1 cellular context compared by ENCODE assay signal in genomic region chr11:117815262-117815803, GRCh38.
TF ChIP-seq lines count a peak whose summit lies in the region.

No MANE protein-coding gene starts in this region.

TF ChIP-seq in K562, 482 proteins besides CTCF, POLR2A, EP300 and RAD21:
- TF ChIP-seq ZNF592 (IDR thresholded peaks at IDR 0.05) (no peak), NEUROD1 (IDR thresholded peaks at IDR 0.05; ENCODE audit: borderline replicate concordance, low read depth, low read length, partially characterized antibody) (no peak), ZFP36 (IDR thresholded peaks at IDR 0.05; ENCODE audit: low read depth, low read length, partially characterized antibody) (peak; percentile 32), POLR2G (IDR thresholded peaks at IDR 0.05; ENCODE audit: low read depth, low read length) (no peak), RFX1 (IDR thresholded peaks at IDR 0.05) (no peak), RBM15 (IDR thresholded peaks at IDR 0.05; ENCODE audit: insufficient read depth, low read length) (no peak), ZNF274 (IDR thresholded peaks at IDR 0.05; ENCODE audit: borderline replicate concordance, low read depth, low read length) (no peak), CAMTA2 (CRISPR knock-in tag; conservative IDR thresholded peaks at IDR 0.05) (no peak), HMGXB4 (CRISPR knock-in tag; IDR thresholded peaks at IDR 0.05) (no peak), KLF13 (tag; IDR thresholded peaks at IDR 0.05; ENCODE audit: borderline replicate concordance, low read depth) (no peak), ELF1 (tag; IDR thresholded peaks at IDR 0.05) (no peak), RBFOX2 (IDR thresholded peaks at IDR 0.05; ENCODE audit: low read depth, low read length) (no peak), ZBTB34 (CRISPR knock-in tag; IDR thresholded peaks at IDR 0.05) (no peak), CREB5 (CRISPR knock-in tag; IDR thresholded peaks at IDR 0.05) (no peak), KAT2B (IDR thresholded peaks at IDR 0.05; ENCODE audit: low read depth, low read length) (no peak), KDM4B (IDR thresholded peaks at IDR 0.05; ENCODE audit: borderline replicate concordance in 2 of 2, low read depth in 1 of 2) (no peak), ZBTB11 (CRISPR knock-in tag; IDR thresholded peaks at IDR 0.05) (0 out of 6 replicates have a peak, but pooled peaks of 1 of the 3 experiments have one; percentile 26)
- TF ChIP-seq, protein P1, sequence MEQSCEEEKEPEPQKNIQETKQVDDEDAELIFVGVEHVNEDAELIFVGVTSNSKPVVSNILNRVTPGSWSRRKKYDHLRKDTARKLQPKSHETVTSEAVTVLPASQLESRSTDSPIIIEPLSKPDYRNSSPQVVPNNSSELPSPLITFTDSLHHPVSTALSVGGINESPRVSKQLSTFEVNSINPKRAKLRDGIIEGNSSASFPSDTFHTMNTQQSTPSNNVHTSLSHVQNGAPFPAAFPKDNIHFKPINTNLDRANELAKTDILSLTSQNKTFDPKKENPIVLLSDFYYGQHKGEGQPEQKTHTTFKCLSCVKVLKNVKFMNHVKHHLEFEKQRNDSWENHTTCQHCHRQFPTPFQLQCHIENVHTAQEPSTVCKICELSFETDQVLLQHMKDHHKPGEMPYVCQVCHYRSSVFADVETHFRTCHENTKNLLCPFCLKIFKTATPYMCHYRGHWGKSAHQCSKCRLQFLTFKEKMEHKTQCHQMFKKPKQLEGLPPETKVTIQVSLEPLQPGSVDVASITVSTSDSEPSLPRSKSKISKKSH (CRISPR knock-in tag; IDR thresholded peaks at IDR 0.05): no peak
- TF ChIP-seq, protein P2, sequence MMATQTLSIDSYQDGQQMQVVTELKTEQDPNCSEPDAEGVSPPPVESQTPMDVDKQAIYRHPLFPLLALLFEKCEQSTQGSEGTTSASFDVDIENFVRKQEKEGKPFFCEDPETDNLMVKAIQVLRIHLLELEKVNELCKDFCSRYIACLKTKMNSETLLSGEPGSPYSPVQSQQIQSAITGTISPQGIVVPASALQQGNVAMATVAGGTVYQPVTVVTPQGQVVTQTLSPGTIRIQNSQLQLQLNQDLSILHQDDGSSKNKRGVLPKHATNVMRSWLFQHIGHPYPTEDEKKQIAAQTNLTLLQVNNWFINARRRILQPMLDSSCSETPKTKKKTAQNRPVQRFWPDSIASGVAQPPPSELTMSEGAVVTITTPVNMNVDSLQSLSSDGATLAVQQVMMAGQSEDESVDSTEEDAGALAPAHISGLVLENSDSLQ (IDR thresholded peaks at IDR 0.05): peak; percentile 52; the same call in 1 of the 2 replicates
- TF ChIP-seq, protein P3, sequence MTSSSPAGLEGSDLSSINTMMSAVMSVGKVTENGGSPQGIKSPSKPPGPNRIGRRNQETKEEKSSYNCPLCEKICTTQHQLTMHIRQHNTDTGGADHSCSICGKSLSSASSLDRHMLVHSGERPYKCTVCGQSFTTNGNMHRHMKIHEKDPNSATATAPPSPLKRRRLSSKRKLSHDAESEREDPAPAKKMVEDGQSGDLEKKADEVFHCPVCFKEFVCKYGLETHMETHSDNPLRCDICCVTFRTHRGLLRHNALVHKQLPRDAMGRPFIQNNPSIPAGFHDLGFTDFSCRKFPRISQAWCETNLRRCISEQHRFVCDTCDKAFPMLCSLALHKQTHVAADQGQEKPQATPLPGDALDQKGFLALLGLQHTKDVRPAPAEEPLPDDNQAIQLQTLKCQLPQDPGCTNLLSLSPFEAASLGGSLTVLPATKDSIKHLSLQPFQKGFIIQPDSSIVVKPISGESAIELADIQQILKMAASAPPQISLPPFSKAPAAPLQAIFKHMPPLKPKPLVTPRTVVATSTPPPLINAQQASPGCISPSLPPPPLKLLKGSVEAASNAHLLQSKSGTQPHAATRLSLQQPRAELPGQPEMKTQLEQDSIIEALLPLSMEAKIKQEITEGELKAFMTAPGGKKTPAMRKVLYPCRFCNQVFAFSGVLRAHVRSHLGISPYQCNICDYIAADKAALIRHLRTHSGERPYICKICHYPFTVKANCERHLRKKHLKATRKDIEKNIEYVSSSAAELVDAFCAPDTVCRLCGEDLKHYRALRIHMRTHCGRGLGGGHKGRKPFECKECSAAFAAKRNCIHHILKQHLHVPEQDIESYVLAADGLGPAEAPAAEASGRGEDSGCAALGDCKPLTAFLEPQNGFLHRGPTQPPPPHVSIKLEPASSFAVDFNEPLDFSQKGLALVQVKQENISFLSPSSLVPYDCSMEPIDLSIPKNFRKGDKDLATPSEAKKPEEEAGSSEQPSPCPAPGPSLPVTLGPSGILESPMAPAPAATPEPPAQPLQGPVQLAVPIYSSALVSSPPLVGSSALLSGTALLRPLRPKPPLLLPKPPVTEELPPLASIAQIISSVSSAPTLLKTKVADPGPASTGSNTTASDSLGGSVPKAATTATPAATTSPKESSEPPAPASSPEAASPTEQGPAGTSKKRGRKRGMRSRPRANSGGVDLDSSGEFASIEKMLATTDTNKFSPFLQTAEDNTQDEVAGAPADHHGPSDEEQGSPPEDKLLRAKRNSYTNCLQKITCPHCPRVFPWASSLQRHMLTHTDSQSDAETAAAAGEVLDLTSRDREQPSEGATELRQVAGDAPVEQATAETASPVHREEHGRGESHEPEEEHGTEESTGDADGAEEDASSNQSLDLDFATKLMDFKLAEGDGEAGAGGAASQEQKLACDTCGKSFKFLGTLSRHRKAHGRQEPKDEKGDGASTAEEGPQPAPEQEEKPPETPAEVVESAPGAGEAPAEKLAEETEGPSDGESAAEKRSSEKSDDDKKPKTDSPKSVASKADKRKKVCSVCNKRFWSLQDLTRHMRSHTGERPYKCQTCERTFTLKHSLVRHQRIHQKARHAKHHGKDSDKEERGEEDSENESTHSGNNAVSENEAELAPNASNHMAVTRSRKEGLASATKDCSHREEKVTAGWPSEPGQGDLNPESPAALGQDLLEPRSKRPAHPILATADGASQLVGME (CRISPR knock-in tag; IDR thresholded peaks at IDR 0.05): no peak
- TF ChIP-seq, protein P4, sequence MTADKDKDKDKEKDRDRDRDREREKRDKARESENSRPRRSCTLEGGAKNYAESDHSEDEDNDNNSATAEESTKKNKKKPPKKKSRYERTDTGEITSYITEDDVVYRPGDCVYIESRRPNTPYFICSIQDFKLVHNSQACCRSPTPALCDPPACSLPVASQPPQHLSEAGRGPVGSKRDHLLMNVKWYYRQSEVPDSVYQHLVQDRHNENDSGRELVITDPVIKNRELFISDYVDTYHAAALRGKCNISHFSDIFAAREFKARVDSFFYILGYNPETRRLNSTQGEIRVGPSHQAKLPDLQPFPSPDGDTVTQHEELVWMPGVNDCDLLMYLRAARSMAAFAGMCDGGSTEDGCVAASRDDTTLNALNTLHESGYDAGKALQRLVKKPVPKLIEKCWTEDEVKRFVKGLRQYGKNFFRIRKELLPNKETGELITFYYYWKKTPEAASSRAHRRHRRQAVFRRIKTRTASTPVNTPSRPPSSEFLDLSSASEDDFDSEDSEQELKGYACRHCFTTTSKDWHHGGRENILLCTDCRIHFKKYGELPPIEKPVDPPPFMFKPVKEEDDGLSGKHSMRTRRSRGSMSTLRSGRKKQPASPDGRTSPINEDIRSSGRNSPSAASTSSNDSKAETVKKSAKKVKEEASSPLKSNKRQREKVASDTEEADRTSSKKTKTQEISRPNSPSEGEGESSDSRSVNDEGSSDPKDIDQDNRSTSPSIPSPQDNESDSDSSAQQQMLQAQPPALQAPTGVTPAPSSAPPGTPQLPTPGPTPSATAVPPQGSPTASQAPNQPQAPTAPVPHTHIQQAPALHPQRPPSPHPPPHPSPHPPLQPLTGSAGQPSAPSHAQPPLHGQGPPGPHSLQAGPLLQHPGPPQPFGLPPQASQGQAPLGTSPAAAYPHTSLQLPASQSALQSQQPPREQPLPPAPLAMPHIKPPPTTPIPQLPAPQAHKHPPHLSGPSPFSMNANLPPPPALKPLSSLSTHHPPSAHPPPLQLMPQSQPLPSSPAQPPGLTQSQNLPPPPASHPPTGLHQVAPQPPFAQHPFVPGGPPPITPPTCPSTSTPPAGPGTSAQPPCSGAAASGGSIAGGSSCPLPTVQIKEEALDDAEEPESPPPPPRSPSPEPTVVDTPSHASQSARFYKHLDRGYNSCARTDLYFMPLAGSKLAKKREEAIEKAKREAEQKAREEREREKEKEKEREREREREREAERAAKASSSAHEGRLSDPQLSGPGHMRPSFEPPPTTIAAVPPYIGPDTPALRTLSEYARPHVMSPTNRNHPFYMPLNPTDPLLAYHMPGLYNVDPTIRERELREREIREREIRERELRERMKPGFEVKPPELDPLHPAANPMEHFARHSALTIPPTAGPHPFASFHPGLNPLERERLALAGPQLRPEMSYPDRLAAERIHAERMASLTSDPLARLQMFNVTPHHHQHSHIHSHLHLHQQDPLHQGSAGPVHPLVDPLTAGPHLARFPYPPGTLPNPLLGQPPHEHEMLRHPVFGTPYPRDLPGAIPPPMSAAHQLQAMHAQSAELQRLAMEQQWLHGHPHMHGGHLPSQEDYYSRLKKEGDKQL (CRISPR knock-in tag; IDR thresholded peaks at IDR 0.05; ENCODE audit: borderline replicate concordance): no peak
